In genomic region chr1:43539726-43540434, GRCh38 we compare ENCODE assay signal across 19 cellular contexts. TPM values are rescaled to one million over a fixed set of nuclear protein-coding genes. Genes with fewer than 3 reads are reported as not detected.
DNase-seq lines count a peak whose midpoint lies in the region; ATAC-seq and TF ChIP-seq lines count a peak whose summit lies in the region.
"Had no signal": no experiment of that assay in that cellular context is flagged by ENCODE, and none has a peak within 500 bp of the region (broad histone marks: within the 10 kb centered on the region; RNA-seq: fewer than 3 reads in every experiment).

No MANE protein-coding gene starts in this region.

- H3K27me3 ChIP-seq in ascending aorta (no peaks in the 10 kb centered on the region), esophagus squamous epithelium (no peaks in the 10 kb centered on the region), transverse colon (no peaks in the 10 kb centered on the region)

- intact Hi-C loops in ascending aorta (cut with DNase I) (loop anchor here (5.0 to 10.0 kb wide), 2 partner anchors 282 to 495 kb away; partner anchors contain the start of gene SLC6A9), esophagus squamous epithelium (cut with DNase I) (no loop called here), posterior vena cava (cut with DNase I) (loop anchor here (5.0 to 10.0 kb wide), 2 partner anchors 112 to 235 kb away; partner anchors contain the start of gene KDM4A (in 1 of the 2)), transverse colon (cut with DNase I; ENCODE audit: low total_unique reads) (no loop called here)

- in situ Hi-C loops in transverse colon (cut with MboI; ENCODE audit: low pct_ligation_motif_present in 1 of 4, low pct_unique_long_range_greater_than_20kb in 1 of 4, low sequenced_read_pairs in 3 of 4): loop anchor here in 1 of 4 donors (25.0 kb wide), 1 partner anchor 397 kb away; the partner anchor contains the start of genes ARTN and IPO13

- TF ChIP-seq CTCF in ascending aorta (IDR thresholded peaks at IDR 0.05) (no peak), esophagus squamous epithelium (IDR thresholded peaks at IDR 0.05) (no peak), transverse colon (IDR thresholded peaks at IDR 0.05) (no peak), GM10248 (IDR thresholded peaks at IDR 0.05; ENCODE audit: control extremely low read depth, extremely low read depth, low read depth, missing control alignments) (no peak)

- H3K4me3 Mint-ChIP-seq in activated naive CD8-positive, alpha-beta T cell treated with anti-CD3 and anti-CD28 coated beads, Interleukin-2, amount 50 U/mL, for 24 hours: no peak overlapping the region
- H3K4me3 Mint-ChIP-seq: activated CD4-positive, alpha-beta memory T cell treated with anti-CD3 and anti-CD28 coated beads for 36 hours; activated T-cell treated with anti-CD3 and anti-CD28 coated beads, Interleukin-2, amount 50 U/mL, for 24 hours; central memory CD8-positive, alpha-beta T cell; HFFc6; stimulated activated naive B cell treated with anti-CD40 and anti-IgM and Interleukin-4, amounts not matched to agents 10 μg/mL and 1 μg/mL and 100 μg/mL, for 72 hours; T-cell had no signal

- H3K27ac Mint-ChIP-seq in activated naive CD8-positive, alpha-beta T cell treated with anti-CD3 and anti-CD28 coated beads, Interleukin-2, amount 50 U/mL, for 24 hours: no peak overlapping the region
- H3K27ac Mint-ChIP-seq: activated CD4-positive, alpha-beta memory T cell treated with anti-CD3 and anti-CD28 coated beads for 36 hours; activated naive CD4-positive, alpha-beta T cell treated with anti-CD3 and anti-CD28 coated beads, Interleukin-2, amount 50 U/mL, for 72 hours; activated T-cell treated with anti-CD3 and anti-CD28 coated beads, Interleukin-2, amount 50 U/mL, for 24 hours; HFFc6; stimulated activated naive B cell treated with anti-CD40 and anti-IgM and Interleukin-4, amounts not matched to agents 10 μg/mL and 1 μg/mL and 100 μg/mL, for 72 hours; T-cell had no signal

- H3K9me3 ChIP-seq in ascending aorta: no peaks in the 10 kb centered on the region
- no peaks in the 10 kb centered on the region for H3K9me3 ChIP-seq in esophagus squamous epithelium
- no peaks in the 10 kb centered on the region for H3K9me3 ChIP-seq in transverse colon

- no peak for ATAC-seq in activated naive CD8-positive, alpha-beta T cell treated with anti-CD3 and anti-CD28 coated beads, Interleukin-2, amount 50 U/mL, for 24 hours
- ATAC-seq: activated naive CD4-positive, alpha-beta T cell treated with anti-CD3 and anti-CD28 coated beads, Interleukin-2, amount 50 U/mL, for 72 hours; stimulated activated naive B cell treated with anti-CD40 and anti-IgM and Interleukin-4, amounts not matched to agents 10 μg/mL and 1 μg/mL and 100 μg/mL, for 72 hours had no signal

- DNase-seq in ascending aorta (ENCODE audit: low spot score in 2 of 2) (no peak), esophagus squamous epithelium (lab: John Stamatoyannopoulos, UW) (no peak), posterior vena cava (ENCODE audit: low spot score) (peak; percentile 69), transverse colon (no peak), GM10248 (ENCODE audit: extremely low spot score) (no peak), NCI-H146 (lab: John Stamatoyannopoulos, UW) (no peak)
- DNase-seq in activated naive CD8-positive, alpha-beta T cell treated with anti-CD3 and anti-CD28 coated beads, Interleukin-2, amount 50 U/mL, for 24 hours: no peak
- DNase-seq in activated CD4-positive, alpha-beta T cell treated with anti-CD3 and anti-CD28 coated beads for 48 hours: no peak
- DNase-seq: activated CD4-positive, alpha-beta memory T cell treated with anti-CD3 and anti-CD28 coated beads for 36 hours; activated T-cell treated with anti-CD3 and anti-CD28 coated beads, Interleukin-2, amount 50 U/mL, for 24 hours; AML-193; EL; HFFc6; NCI-H345; stimulated activated CD4-positive, alpha-beta T cell treated with anti-CD3 and anti-CD28 coated beads, Interleukin-12 subunit alpha, Interleukin-12 subunit beta, amount 100 ng/mL, for 4 hours; stimulated activated naive B cell treated with anti-CD40 and anti-IgM and Interleukin-4, amounts not matched to agents 10 μg/mL and 1 μg/mL and 100 μg/mL, for 72 hours; T-cell had no signal

- POLR2A ChIA-PET in GM10248 (lab: Yijun Ruan, JAX): no interaction called here

- peaks cover 8% of the 10 kb centered on the region for H3K4me1 Mint-ChIP-seq in activated naive CD8-positive, alpha-beta T cell treated with anti-CD3 and anti-CD28 coated beads, Interleukin-2, amount 50 U/mL, for 24 hours
- H3K4me1 Mint-ChIP-seq: central memory CD8-positive, alpha-beta T cell; stimulated activated naive B cell treated with anti-CD40 and anti-IgM and Interleukin-4, amounts not matched to agents 10 μg/mL and 1 μg/mL and 100 μg/mL, for 72 hours had no signal

- H3K4me1 ChIP-seq in ascending aorta (peaks cover 17 to 29% of the 10 kb centered on the region in 2 donors), esophagus squamous epithelium (peaks cover 58 to 100% (median 73%) of the 10 kb centered on the region in 3 donors), transverse colon (peaks cover 55 to 85% (median 73%) of the 10 kb centered on the region in 4 donors)

- no peaks in the 10 kb centered on the region for H3K27me3 Mint-ChIP-seq in activated naive CD8-positive, alpha-beta T cell treated with anti-CD3 and anti-CD28 coated beads, Interleukin-2, amount 50 U/mL, for 24 hours
- H3K27me3 Mint-ChIP-seq: activated CD4-positive, alpha-beta memory T cell treated with anti-CD3 and anti-CD28 coated beads for 36 hours; activated T-cell treated with anti-CD3 and anti-CD28 coated beads, Interleukin-2, amount 50 U/mL, for 24 hours; central memory CD8-positive, alpha-beta T cell had no signal

- H3K27ac ChIP-seq in ascending aorta (peak overlapping the region; percentile 85 to 89), esophagus squamous epithelium (peak overlapping the region; percentile 74 to 93 (median 90)), transverse colon (peak overlapping the region; percentile 82 to 94 (median 90))

- 65 to 87% methylated on average over 4 to 6 of the region's 7 CpGs for WGBS in esophagus squamous epithelium, 2 donors
- 89% methylated on average over 7 of the region's 7 CpGs; no CpG with 5 or more reads in 1 of the 2 donors for WGBS in transverse colon (ENCODE audit: low coverage in 1 of 2), 2 donors

- no peaks in the 10 kb centered on the region for H3K9me3 Mint-ChIP-seq in activated naive CD8-positive, alpha-beta T cell treated with anti-CD3 and anti-CD28 coated beads, Interleukin-2, amount 50 U/mL, for 24 hours
- H3K9me3 Mint-ChIP-seq: activated CD4-positive, alpha-beta memory T cell treated with anti-CD3 and anti-CD28 coated beads for 36 hours; activated naive CD4-positive, alpha-beta T cell treated with anti-CD3 and anti-CD28 coated beads, Interleukin-2, amount 50 U/mL, for 72 hours; activated T-cell treated with anti-CD3 and anti-CD28 coated beads, Interleukin-2, amount 50 U/mL, for 24 hours; central memory CD8-positive, alpha-beta T cell; HFFc6; stimulated activated naive B cell treated with anti-CD40 and anti-IgM and Interleukin-4, amounts not matched to agents 10 μg/mL and 1 μg/mL and 100 μg/mL, for 72 hours; T-cell had no signal

- no peaks in the 10 kb centered on the region for H3K36me3 Mint-ChIP-seq in activated naive CD8-positive, alpha-beta T cell treated with anti-CD3 and anti-CD28 coated beads, Interleukin-2, amount 50 U/mL, for 24 hours (ENCODE audit: low read depth)
- H3K36me3 Mint-ChIP-seq: activated CD4-positive, alpha-beta memory T cell treated with anti-CD3 and anti-CD28 coated beads for 36 hours; activated naive CD4-positive, alpha-beta T cell treated with anti-CD3 and anti-CD28 coated beads, Interleukin-2, amount 50 U/mL, for 72 hours; stimulated activated naive B cell treated with anti-CD40 and anti-IgM and Interleukin-4, amounts not matched to agents 10 μg/mL and 1 μg/mL and 100 μg/mL, for 72 hours; T-cell had no signal

- no peak for TF ChIP-seq EP300 in transverse colon (IDR thresholded peaks at IDR 0.05; ENCODE audit: low read depth)

- H3K4me3 ChIP-seq in ascending aorta (no peak overlapping the region), esophagus squamous epithelium (no peak overlapping the region), transverse colon (no peak overlapping the region)

- TF ChIP-seq POLR2A in esophagus squamous epithelium (IDR thresholded peaks at IDR 0.05): no peak
- no peak for TF ChIP-seq POLR2A in transverse colon (IDR thresholded peaks at IDR 0.05)

- CTCF ChIA-PET in GM10248 (lab: Yijun Ruan, JAX): interaction anchor here (1.2 to 1.4 kb wide), 2 partner anchors 10 to 395 kb away, joined by 5 read pairs; no protein-coding TSS in a partner anchor

- H3K36me3 ChIP-seq in ascending aorta (no peaks in the 10 kb centered on the region), esophagus squamous epithelium (peaks cover 0 to 43% (median 0%) of the 10 kb centered on the region in 3 donors), transverse colon (no peaks in the 10 kb centered on the region)

RNA-seq across cellular contexts. Expression of gene PTPRF, which starts 9.2 kb away (rescaled TPM):
- total RNA-seq in ascending aorta (43.6 TPM), esophagus squamous epithelium (100 to 1,000 TPM; 104 to 243 (median 112) TPM), posterior vena cava (10 to 100 TPM; 59.0 to 68.3 TPM), transverse colon (100 to 1,000 TPM; 278 to 549 (median 404) TPM)

Comparison
In these comparisons a context has a peak if more than half of its experiments do, and no peak if none do; other contexts are left out.
1. intact Hi-C loops: an anchor here in ascending aorta (5.0 to 10.0 kb wide) and posterior vena cava (5.0 to 10.0 kb wide); none called in esophagus squamous epithelium and transverse colon.